Comparison of ENCODE assay signal across 8 cellular contexts in the genomic region with DNA sequence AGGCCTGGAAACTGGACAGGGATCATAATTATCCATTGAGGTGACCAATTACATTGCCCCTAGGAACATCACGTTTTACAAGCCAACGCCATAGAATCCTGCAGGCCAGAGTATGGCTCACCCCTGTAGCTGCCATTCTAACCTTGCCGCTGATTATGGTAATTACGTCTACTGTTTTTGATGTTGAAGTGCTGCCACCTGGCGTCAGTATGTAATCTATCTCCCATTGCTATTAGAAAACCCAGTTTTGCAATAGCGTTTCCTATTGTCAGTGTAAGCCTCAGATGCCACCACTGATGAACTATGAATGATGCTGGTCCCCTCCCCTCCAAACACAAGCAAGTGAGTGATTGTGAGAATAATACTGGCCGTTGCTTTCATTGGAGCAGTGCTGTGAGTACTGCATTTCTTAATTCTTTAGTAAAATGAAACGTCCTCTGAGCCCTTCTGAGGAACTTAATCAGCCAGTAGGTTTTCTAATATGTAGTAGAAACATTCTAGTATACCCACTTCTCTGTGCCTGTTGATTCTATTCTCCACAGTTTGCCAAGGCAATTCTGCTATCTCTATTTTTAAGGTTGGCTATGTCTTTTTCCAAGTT.
DNase-seq lines count a peak whose midpoint lies in the region; ATAC-seq and TF ChIP-seq lines count a peak whose summit lies in the region.

No MANE protein-coding gene starts in this region.

- ATAC-seq in GM19351 (IDR thresholded peaks at IDR 0.05; ENCODE audit: unreplicated experiment) (peak; percentile 92), HG03196 (IDR thresholded peaks at IDR 0.05; ENCODE audit: unreplicated experiment) (peak; percentile 80)

- no peaks in the 10 kb centered on the region for H3K36me3 ChIP-seq in ovary

- H3K9me3 ChIP-seq in ovary: no peaks in the 10 kb centered on the region

- TF ChIP-seq CTCF in ovary (IDR thresholded peaks at IDR 0.05): no peak

- no peak for TF ChIP-seq POLR2A in ovary (IDR thresholded peaks at IDR 0.05)

- H3K4me3 ChIP-seq in ovary: no peak overlapping the region

- intact Hi-C loops in ovary (cut with DNase I): no loop called here

- H3K4me1 ChIP-seq in ovary (ENCODE audit: insufficient read depth): no peaks in the 10 kb centered on the region

- TF ChIP-seq EP300 in ovary (IDR thresholded peaks at IDR 0.05): no peak

- 10 to 11% (median 10%) methylated on average over 8 of the region's 8 CpGs for WGBS in ovary, 3 donors

- no peaks in the 10 kb centered on the region for H3K27me3 ChIP-seq in ovary

- peak; percentile 44 for DNase-seq in DMS153 treated with DMSO at 0.1 percent for 48 hours (lab: John Stamatoyannopoulos, UW; ENCODE audit: unreplicated experiment)
- DNase-seq in NCI-H345 (lab: John Stamatoyannopoulos, UW): peak; percentile 81
- DNase-seq in activated CD4-positive, alpha-beta T cell treated with anti-CD3 and anti-CD28 coated beads, Interleukin-2, amount 50 U/mL, for 48 hours: peak; percentile 46 to 52
- peak; percentile 40 for DNase-seq in foreskin melanocyte
- peak in 3 of 5 donors; percentile 18 to 29 (median 19) for DNase-seq in ovary
- DNase-seq in activated gamma-delta T cell treated with Interleukin-2 at 50 U/mL for 16 hours: no peak

- H3K27ac ChIP-seq in ovary: no peak overlapping the region
